ENCODE assay signal across 1 cellular context in the genomic region with DNA sequence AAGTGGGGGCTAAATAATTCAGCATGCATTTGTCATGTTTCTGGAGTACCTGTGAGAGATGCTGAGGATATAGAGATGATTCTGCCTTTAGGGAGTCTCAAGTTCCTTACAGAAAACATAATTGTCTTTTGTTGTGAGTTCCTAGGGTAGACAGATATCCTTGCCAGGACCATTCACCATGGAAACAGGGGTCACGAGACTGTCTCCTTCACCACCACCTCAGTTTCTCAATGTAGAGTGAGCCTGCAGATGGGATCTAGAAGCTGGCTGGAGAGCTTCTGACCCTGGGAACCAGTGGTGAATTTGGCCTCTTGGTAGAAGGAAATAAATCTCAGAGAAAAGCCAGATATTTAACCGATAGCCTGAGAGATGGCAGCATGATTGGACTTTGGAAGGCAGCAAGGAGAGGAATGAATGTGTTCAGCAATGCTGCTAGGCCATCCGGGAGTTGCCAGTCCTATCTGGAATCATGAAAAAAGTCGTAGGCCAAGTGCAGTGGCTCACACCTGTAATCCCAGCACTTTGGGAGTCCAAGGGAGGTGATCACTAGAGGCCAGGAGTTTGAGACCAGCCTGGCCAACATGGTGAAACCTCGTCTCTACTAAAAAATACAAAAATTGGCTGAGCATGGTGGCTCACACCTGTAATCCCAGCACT.
TF ChIP-seq lines count a peak whose summit lies in the region.

No MANE protein-coding gene starts in this region.

TF ChIP-seq in K562, 482 proteins besides CTCF, POLR2A, EP300 and RAD21:
- TF ChIP-seq ZNF3 (CRISPR knock-in tag; IDR thresholded peaks at IDR 0.05) (no peak), HDAC1 (IDR thresholded peaks at IDR 0.05) (no peak), SAP30 (IDR thresholded peaks at IDR 0.05; ENCODE audit: borderline replicate concordance, insufficient read depth, low read depth, low read length, poor library complexity, severe bottlenecking) (no peak), ZKSCAN3 (CRISPR knock-in tag; IDR thresholded peaks at IDR 0.05) (no peak), FOXJ2 (tag; IDR thresholded peaks at IDR 0.05) (no peak), HDGF (IDR thresholded peaks at IDR 0.05) (no peak), PHF8 (IDR thresholded peaks at IDR 0.05; ENCODE audit: borderline replicate concordance, low read length) (no peak), SP1 (CRISPR knock-in tag; IDR thresholded peaks at IDR 0.05) (no peak), CCNT2 (IDR thresholded peaks at IDR 0.05; ENCODE audit: borderline replicate concordance, extremely low read depth, insufficient read length, low read depth, low read length) (no peak), TSHZ1 (CRISPR knock-in tag; IDR thresholded peaks at IDR 0.05) (no peak), FOXP1 (CRISPR knock-in tag; IDR thresholded peaks at IDR 0.05) (no peak)
